31 cellular contexts compared by ENCODE assay signal in the genomic region with DNA sequence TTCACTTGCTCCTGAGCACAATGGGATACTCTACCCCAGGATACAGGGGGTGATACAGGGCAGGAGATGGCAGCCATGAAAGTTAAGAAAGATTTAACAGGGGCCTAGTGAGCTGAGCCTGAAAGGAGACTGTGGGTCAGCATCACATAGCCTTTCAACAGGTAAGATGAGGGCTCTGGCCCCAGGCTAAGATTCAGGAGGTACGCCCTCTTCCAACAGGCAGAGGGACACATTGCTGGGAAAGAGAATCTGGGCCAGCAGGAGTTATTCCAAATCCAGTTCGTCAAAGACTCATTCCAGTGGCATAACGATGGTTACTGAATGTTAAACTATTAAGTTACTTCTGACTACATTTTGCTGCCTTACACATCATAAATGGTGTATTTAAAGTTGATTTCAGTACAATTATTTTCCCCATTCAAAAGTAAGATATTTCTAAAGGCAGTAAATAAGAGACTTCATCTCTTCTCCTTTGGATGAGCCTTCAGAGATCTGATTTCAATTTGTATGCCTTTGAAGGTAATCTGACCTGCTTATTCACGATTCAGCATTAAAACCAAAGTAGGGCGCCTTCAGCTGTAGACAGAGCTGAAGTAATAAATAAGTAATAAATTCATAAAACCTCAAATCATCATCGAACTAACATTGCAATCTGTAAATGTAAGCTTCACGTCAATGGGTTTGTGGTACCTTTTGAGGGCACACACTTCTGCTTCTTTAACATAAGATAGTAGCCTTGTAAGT.
"Had no signal": no experiment of that assay in that cellular context is flagged by ENCODE, and none has a peak within 500 bp of the region (broad histone marks: within the 10 kb centered on the region; RNA-seq: fewer than 3 reads in every experiment).

No MANE protein-coding gene starts in this region.

- H3K4me3 Mint-ChIP-seq: activated CD4-positive, alpha-beta memory T cell treated with anti-CD3 and anti-CD28 coated beads for 36 hours; activated CD4-positive, alpha-beta T cell treated with anti-CD3 and anti-CD28 coated beads for 36 hours; activated CD4-positive, alpha-beta T cell treated with anti-CD3 and anti-CD28 coated beads, Interleukin-2, amount 10 ng/mL, durations not matched to agents 24 days and 14 days; activated CD8-positive, alpha-beta T cell treated with anti-CD3 and anti-CD28 coated beads, Interleukin-2, amount 10 ng/mL, durations not matched to agents 7 days and 5 days; activated naive CD4-positive, alpha-beta T cell treated with anti-CD3 and anti-CD28 coated beads, Interleukin-2, amount 10 ng/mL, durations not matched to agents 7 days and 5 days; activated naive CD8-positive, alpha-beta T cell; activated T-cell treated with anti-CD3 and anti-CD28 coated beads, Interleukin-2, amount 50 U/mL, for 24 hours; activated T-cell treated with anti-CD3 and anti-CD28 coated beads, Interleukin-2, amount 50 U/mL, for 72 hours; effector memory CD8-positive, alpha-beta T cell; T-helper 17 cell; T-helper 2 cell treated with Interferon-gamma antibody and Interleukin-4, amounts not matched to agents 5 μg/mL and 100 μg/mL, for 36 hours had no signal

- H3K9me3 Mint-ChIP-seq: activated CD4-positive, alpha-beta T cell treated with anti-CD3 and anti-CD28 coated beads, Interleukin-2, amount 10 ng/mL, durations not matched to agents 24 days and 14 days; activated naive CD4-positive, alpha-beta T cell treated with anti-CD3 and anti-CD28 coated beads, Interleukin-2, amount 10 ng/mL, durations not matched to agents 7 days and 5 days; activated T-cell treated with anti-CD3 and anti-CD28 coated beads, Interleukin-2, amount 50 U/mL, for 24 hours; T-helper 2 cell treated with Interferon-gamma antibody and Interleukin-4, amounts not matched to agents 5 μg/mL and 100 μg/mL, for 36 hours had no signal

- H3K9me3 ChIP-seq: body of pancreas, esophagus muscularis mucosa, gastrocnemius medialis, heart right ventricle had no signal

- H3K27ac Mint-ChIP-seq: activated CD4-positive, alpha-beta memory T cell treated with anti-CD3 and anti-CD28 coated beads for 36 hours; activated CD4-positive, alpha-beta T cell treated with anti-CD3 and anti-CD28 coated beads for 36 hours; activated CD4-positive, alpha-beta T cell treated with anti-CD3 and anti-CD28 coated beads, Interleukin-2, amount 10 ng/mL, durations not matched to agents 24 days and 14 days; activated CD8-positive, alpha-beta T cell treated with anti-CD3 and anti-CD28 coated beads, Interleukin-2, amount 10 ng/mL, durations not matched to agents 7 days and 5 days; activated naive CD4-positive, alpha-beta T cell treated with anti-CD3 and anti-CD28 coated beads, Interleukin-2, amount 10 ng/mL, durations not matched to agents 7 days and 5 days; activated naive CD8-positive, alpha-beta T cell; activated T-cell treated with anti-CD3 and anti-CD28 coated beads, Interleukin-2, amount 50 U/mL, for 24 hours; activated T-cell treated with anti-CD3 and anti-CD28 coated beads, Interleukin-2, amount 50 U/mL, for 72 hours; effector memory CD8-positive, alpha-beta T cell; T-helper 17 cell; T-helper 2 cell treated with Interferon-gamma antibody and Interleukin-4, amounts not matched to agents 5 μg/mL and 100 μg/mL, for 36 hours had no signal

- DNase-seq: activated CD4-positive, alpha-beta memory T cell treated with anti-CD3 and anti-CD28 coated beads for 36 hours; activated CD4-positive, alpha-beta T cell treated with anti-CD3 and anti-CD28 coated beads for 36 hours; activated CD4-positive, alpha-beta T cell treated with anti-CD3 and anti-CD28 coated beads, Interleukin-2, amount 10 ng/mL, durations not matched to agents 24 days and 14 days; activated CD4-positive, CD25-positive, alpha-beta regulatory T cell; activated CD4-positive, CD25-positive, alpha-beta regulatory T cell treated with anti-CD3 and anti-CD28 coated beads, Interleukin-2, amount 50 U/mL, for 72 hours; activated CD8-positive, alpha-beta memory T cell treated with anti-CD3 and anti-CD28 coated beads, Interleukin-2, amount 50 U/mL, for 48 hours; activated CD8-positive, alpha-beta T cell treated with anti-CD3 and anti-CD28 coated beads, Interleukin-2, amount 10 ng/mL, durations not matched to agents 7 days and 5 days; activated gamma-delta T cell; activated naive CD4-positive, alpha-beta T cell; activated naive CD4-positive, alpha-beta T cell treated with anti-CD3 and anti-CD28 coated beads, Interleukin-2, amount 10 ng/mL, durations not matched to agents 7 days and 5 days; activated T-cell treated with anti-CD3 and anti-CD28 coated beads for 4 hours; activated T-cell treated with anti-CD3 and anti-CD28 coated beads, Interleukin-2, amount 50 U/mL, for 24 hours; activated T-cell treated with anti-CD3 and anti-CD28 coated beads, Interleukin-2, amount 50 U/mL, for 72 hours; amniotic stem cell; body of pancreas; caudate nucleus; cortex of kidney; dermis blood vessel endothelial cell; effector CD4-positive, alpha-beta T cell; effector memory CD8-positive, alpha-beta T cell; erythroblast; foreskin keratinocyte; gastrocnemius medialis; heart right ventricle; T-helper 1 cell; T-helper 17 cell; T1000; WERI-Rb-1 had no signal

- H3K36me3 Mint-ChIP-seq: activated CD4-positive, alpha-beta memory T cell treated with anti-CD3 and anti-CD28 coated beads for 36 hours; activated naive CD4-positive, alpha-beta T cell treated with anti-CD3 and anti-CD28 coated beads, Interleukin-2, amount 10 ng/mL, durations not matched to agents 7 days and 5 days; activated naive CD8-positive, alpha-beta T cell had no signal

- H3K36me3 ChIP-seq: esophagus muscularis mucosa, gastrocnemius medialis, heart right ventricle, WERI-Rb-1 had no signal

- H3K27me3 ChIP-seq: body of pancreas, esophagus muscularis mucosa, gastrocnemius medialis, heart right ventricle had no signal

- H3K27ac ChIP-seq: body of pancreas, esophagus muscularis mucosa, foreskin keratinocyte, gastrocnemius medialis, heart right ventricle, WERI-Rb-1 had no signal

- H3K4me1 ChIP-seq: body of pancreas, esophagus muscularis mucosa, foreskin keratinocyte, gastrocnemius medialis, heart right ventricle had no signal

- ATAC-seq: activated CD4-positive, alpha-beta T cell treated with anti-CD3 and anti-CD28 coated beads for 36 hours; activated CD8-positive, alpha-beta T cell treated with anti-CD3 and anti-CD28 coated beads, Interleukin-2, amount 10 ng/mL, durations not matched to agents 7 days and 5 days; activated T-cell treated with anti-CD3 and anti-CD28 coated beads, Interleukin-2, amount 50 U/mL, for 72 hours; body of pancreas; effector memory CD8-positive, alpha-beta T cell; foreskin keratinocyte; gastrocnemius medialis; heart right ventricle; T-helper 17 cell had no signal

- H3K4me1 Mint-ChIP-seq: activated CD4-positive, alpha-beta T cell treated with anti-CD3 and anti-CD28 coated beads for 36 hours; activated CD4-positive, alpha-beta T cell treated with anti-CD3 and anti-CD28 coated beads, Interleukin-2, amount 10 ng/mL, durations not matched to agents 24 days and 14 days; activated naive CD4-positive, alpha-beta T cell treated with anti-CD3 and anti-CD28 coated beads, Interleukin-2, amount 10 ng/mL, durations not matched to agents 7 days and 5 days; T-helper 17 cell had no signal

- H3K4me3 ChIP-seq: body of pancreas, esophagus muscularis mucosa, gastrocnemius medialis, heart right ventricle had no signal

- H3K27me3 Mint-ChIP-seq: activated naive CD4-positive, alpha-beta T cell treated with anti-CD3 and anti-CD28 coated beads, Interleukin-2, amount 10 ng/mL, durations not matched to agents 7 days and 5 days; effector memory CD8-positive, alpha-beta T cell had no signal
